In the genomic region with DNA sequence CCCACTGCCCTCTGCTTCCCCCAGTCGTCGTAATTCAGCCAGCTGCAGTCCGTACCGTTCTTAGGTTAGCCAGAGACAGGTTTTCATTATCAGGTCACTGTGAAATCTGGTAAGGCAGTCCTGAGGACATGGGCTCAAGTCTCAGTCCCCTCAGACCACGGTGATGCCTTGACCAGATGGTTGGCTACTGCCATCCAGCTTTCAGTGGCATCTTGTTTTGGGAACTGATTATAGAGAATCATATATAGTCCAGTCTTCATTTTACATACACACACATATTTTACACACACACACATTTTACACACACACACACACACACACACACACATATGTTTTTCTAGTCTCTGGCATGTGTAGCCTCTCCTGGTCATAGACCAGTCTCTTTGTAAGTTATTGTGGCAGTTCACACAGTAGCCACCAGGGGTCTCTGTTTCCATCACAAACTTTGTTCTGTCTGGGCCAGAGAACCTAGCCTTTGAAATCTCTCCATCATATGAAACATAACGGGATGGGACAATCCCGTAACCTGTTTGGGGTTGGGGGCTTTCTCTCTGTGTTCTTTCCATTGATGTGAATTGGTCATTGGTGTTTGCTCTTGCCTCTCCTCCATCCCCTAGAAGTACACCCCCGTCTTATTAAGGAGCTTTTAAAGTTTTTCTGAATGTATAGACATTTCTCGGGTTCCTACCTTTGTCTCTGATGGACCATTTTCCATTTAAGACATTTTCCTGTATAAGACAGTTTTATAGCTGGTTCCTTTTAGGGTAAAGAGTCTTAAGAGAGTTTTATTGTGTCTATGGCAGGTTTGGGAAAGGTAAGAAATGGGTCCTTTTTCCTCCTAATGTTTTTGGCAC, we compare ENCODE assay signal across 8 cellular contexts. TPM values are rescaled to one million over a fixed set of nuclear protein-coding genes. Genes with fewer than 3 reads are reported as not detected.
A peak's percentile ranks its signal among the peaks of the same experiment; 100 is the strongest.
DNase-seq lines count a peak whose midpoint lies in the region; ATAC-seq and TF ChIP-seq lines count a peak whose summit lies in the region.

No MANE protein-coding gene starts in this region.

- CTCF ChIA-PET in activated CD4-positive, alpha-beta T cell treated with anti-CD3 and anti-CD28 coated beads, Interleukin-2, amount 10 ng/mL, durations not matched to agents 7 days and 5 days (lab: Charles Lee) = interaction anchor here (0.6 to 2.7 kb wide), 9 partner anchors 9 to 202 kb away, joined by 3 to 26 read pairs (median 4); a partner anchor contains a TSS

- H3K4me1 Mint-ChIP-seq in activated CD4-positive, alpha-beta T cell treated with anti-CD3 and anti-CD28 coated beads, Interleukin-2, amount 10 ng/mL, durations not matched to agents 7 days and 5 days = peaks cover 47% of the 10 kb centered on the region

- H3K27ac ChIP-seq in coronary artery (peak overlapping the region in 1 of 2 donors; percentile 13), lower lobe of right lung (no peak overlapping the region)

- no peaks in the 10 kb centered on the region for H3K9me3 ChIP-seq in lower lobe of right lung

- H3K36me3 Mint-ChIP-seq in activated CD4-positive, alpha-beta T cell treated with anti-CD3 and anti-CD28 coated beads, Interleukin-2, amount 10 ng/mL, durations not matched to agents 7 days and 5 days (ENCODE audit: low read depth) = peaks cover 9% of the 10 kb centered on the region

- H3K4me3 ChIP-seq in coronary artery = no peak overlapping the region
- no peak overlapping the region for H3K4me3 ChIP-seq in lower lobe of right lung

- no peak overlapping the region for H3K4me3 Mint-ChIP-seq in activated CD4-positive, alpha-beta T cell treated with anti-CD3 and anti-CD28 coated beads, Interleukin-2, amount 10 ng/mL, durations not matched to agents 7 days and 5 days

- H3K4me1 ChIP-seq in lower lobe of right lung = peaks cover 13% of the 10 kb centered on the region

- peaks cover 24% of the 10 kb centered on the region for H3K36me3 ChIP-seq in lower lobe of right lung

- TF ChIP-seq CTCF in coronary artery (IDR thresholded peaks at IDR 0.05) (peak; percentile 51), lower lobe of right lung (IDR thresholded peaks at IDR 0.05) (peak; percentile 74)

- intact Hi-C loops in lower lobe of right lung (cut with DNase I) = no loop called here

- POLR2A ChIA-PET in activated CD4-positive, alpha-beta T cell treated with anti-CD3 and anti-CD28 coated beads, Interleukin-2, amount 10 ng/mL, durations not matched to agents 7 days and 5 days (lab: Charles Lee) = no interaction called here

- ATAC-seq in HG02678 (IDR thresholded peaks at IDR 0.05; ENCODE audit: unreplicated experiment) (peak; percentile 73), lower lobe of right lung (peak; percentile 77 to 81), HG03439 (IDR thresholded peaks at IDR 0.05; ENCODE audit: unreplicated experiment) (no peak)

- H3K27me3 ChIP-seq in lower lobe of right lung (ENCODE audit: low read depth) = no peaks in the 10 kb centered on the region

- no peaks in the 10 kb centered on the region for H3K9me3 Mint-ChIP-seq in activated CD4-positive, alpha-beta T cell treated with anti-CD3 and anti-CD28 coated beads, Interleukin-2, amount 10 ng/mL, durations not matched to agents 7 days and 5 days

- H3K27me3 Mint-ChIP-seq in activated CD4-positive, alpha-beta T cell treated with anti-CD3 and anti-CD28 coated beads, Interleukin-2, amount 10 ng/mL, durations not matched to agents 7 days and 5 days = no peaks in the 10 kb centered on the region

- H3K27ac Mint-ChIP-seq in activated CD4-positive, alpha-beta T cell treated with anti-CD3 and anti-CD28 coated beads, Interleukin-2, amount 10 ng/mL, durations not matched to agents 7 days and 5 days = peak overlapping the region; percentile 48

- peak; percentile 48 for DNase-seq in DMS79 treated with DMSO at 0.1 percent for 48 hours (lab: John Stamatoyannopoulos, UW)
- peak; percentile 68 for DNase-seq in NCI-H510A treated with DMSO at 0.1 percent for 48 hours (lab: John Stamatoyannopoulos, UW)
- DNase-seq in activated CD4-positive, alpha-beta T cell treated with anti-CD3 and anti-CD28 coated beads, Interleukin-2, amount 10 ng/mL, durations not matched to agents 7 days and 5 days = peak; percentile 85
- DNase-seq in coronary artery (ENCODE audit: low spot score) = no peak
- no peak for DNase-seq in lower lobe of right lung
- DNase-seq in stimulated activated CD8-positive, alpha-beta memory T cell treated with anti-CD3 and anti-CD28 coated beads, Interleukin-2, amount 100 ng/mL, for 1 hour (ENCODE audit: low read depth in 2 of 2) = peak; percentile 52 to 55

RNA-seq across cellular contexts. Expression of a gene that starts 8.4 kb away (rescaled TPM):
- total RNA-seq in activated CD4-positive, alpha-beta T cell treated with anti-CD3 and anti-CD28 coated beads, Interleukin-2, amount 10 ng/mL, durations not matched to agents 7 days and 5 days = 10 to 100 TPM; 72.6 to 85.1 TPM
- total RNA-seq in lower lobe of right lung = 12.5 TPM

RNA-seq across cellular contexts. Expression of a gene that starts 45.5 kb away (rescaled TPM):
- total RNA-seq in activated CD4-positive, alpha-beta T cell treated with anti-CD3 and anti-CD28 coated beads, Interleukin-2, amount 10 ng/mL, durations not matched to agents 7 days and 5 days = 100 to 1,000 TPM; 185 to 201 TPM
- 48.2 TPM for total RNA-seq in lower lobe of right lung

Comparison
In these comparisons a context has a peak if more than half of its experiments do, and no peak if none do; other contexts are left out.
1. DNase-seq: peak in DMS79 treated with DMSO at 0.1 percent for 48 hours (single experiment), NCI-H510A treated with DMSO at 0.1 percent for 48 hours (single experiment), activated CD4-positive, alpha-beta T cell treated with anti-CD3 and anti-CD28 coated beads, Interleukin-2, amount 10 ng/mL, durations not matched to agents 7 days and 5 days (single experiment) and stimulated activated CD8-positive, alpha-beta memory T cell treated with anti-CD3 and anti-CD28 coated beads, Interleukin-2, amount 100 ng/mL, for 1 hour (2 of 2); none in coronary artery (single experiment) and lower lobe of right lung (single experiment).